1 cellular context compared by ENCODE assay signal in the genomic region with DNA sequence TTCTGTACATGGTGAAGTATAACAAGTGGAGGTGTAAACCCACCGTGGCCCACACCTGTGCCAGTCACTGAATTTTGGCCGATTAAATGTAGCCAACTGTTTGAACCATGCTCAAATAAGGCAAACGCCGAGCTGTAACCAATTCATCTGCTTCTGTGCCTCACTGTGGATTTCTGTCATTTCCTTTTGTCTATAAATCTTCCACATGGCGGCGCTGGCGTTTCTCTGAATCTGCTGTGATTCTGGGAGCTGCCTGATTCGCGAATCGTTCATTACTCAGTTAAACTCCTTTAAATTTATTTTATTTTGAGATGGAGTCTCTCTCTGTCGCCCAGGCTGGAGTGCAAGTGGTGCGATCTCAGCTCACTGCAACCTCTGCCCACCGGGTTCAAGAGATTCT.
TF ChIP-seq lines count a peak whose summit lies in the region.

No MANE protein-coding gene starts in this region.

TF ChIP-seq in H1, 55 proteins besides CTCF, POLR2A, EP300 and RAD21:
- TF ChIP-seq SRF (IDR thresholded peaks at IDR 0.05; ENCODE audit: low read depth, low read length) (peak; percentile 22; the same call in 1 of the 2 replicates), EZH2 (IDR thresholded peaks at IDR 0.05; ENCODE audit: low read depth, low read length, severe bottlenecking) (no peak), EGR1 (IDR thresholded peaks at IDR 0.05; ENCODE audit: borderline replicate concordance, low read depth, low read length) (no peak), ASH2L (IDR thresholded peaks at IDR 0.05; ENCODE audit: low read length) (no peak)
